15 cellular contexts compared by ENCODE assay signal in the genomic region with DNA sequence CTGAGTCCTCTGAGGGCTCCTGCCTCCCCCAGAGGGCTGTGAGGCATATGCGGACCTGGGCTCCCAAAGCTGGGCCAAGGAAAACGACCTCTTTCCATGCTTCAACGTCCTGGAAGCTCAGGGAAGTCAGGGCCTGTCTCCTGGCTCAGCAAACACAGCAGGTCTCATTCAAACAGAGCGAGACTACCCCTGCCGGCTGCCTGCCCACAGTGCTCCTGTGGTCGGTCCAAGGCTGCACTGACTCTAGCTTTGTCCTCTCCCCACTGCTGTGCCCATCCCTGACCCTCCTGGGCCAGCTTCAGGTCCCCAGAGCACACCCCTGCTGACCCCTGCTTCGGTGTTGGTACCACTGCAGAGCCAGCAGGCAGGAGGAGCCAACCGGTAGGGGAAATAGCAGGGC.
DNase-seq lines count a peak whose midpoint lies in the region; ATAC-seq, FAIRE-seq and TF ChIP-seq lines count a peak whose summit lies in the region.
"Had no signal": no experiment of that assay in that cellular context is flagged by ENCODE, and none has a peak within 500 bp of the region (broad histone marks: within the 10 kb centered on the region; RNA-seq: fewer than 3 reads in every experiment).

No MANE protein-coding gene starts in this region.

- H3K4me1 ChIP-seq in CD4-positive, CD25-positive, alpha-beta regulatory T cell (ENCODE audit: control insufficient read depth, insufficient read depth, low read length, poor library complexity, severe bottlenecking), result peaks cover 17% of the 10 kb centered on the region

- H3K36me3 ChIP-seq in CD4-positive, CD25-positive, alpha-beta regulatory T cell (ENCODE audit: control insufficient read depth, insufficient read depth, low read length), result no peaks in the 10 kb centered on the region
- H3K36me3 ChIP-seq in bronchial epithelial cell (ENCODE audit: control insufficient read depth, insufficient read depth, low read length), result no peaks in the 10 kb centered on the region

- ATAC-seq in CD4-positive, CD25-positive, alpha-beta regulatory T cell (ENCODE audit: low read depth in 2 of 2), result no peak
- ATAC-seq in HG03565 (IDR thresholded peaks at IDR 0.05; ENCODE audit: unreplicated experiment), result no peak

- no peaks in the 10 kb centered on the region for H3K9me3 ChIP-seq in CD4-positive, CD25-positive, alpha-beta regulatory T cell (ENCODE audit: control insufficient read depth in 2 of 2, low read length in 2 of 2)

- peaks cover 5% of the 10 kb centered on the region for H3K27me3 Mint-ChIP-seq in CD4-positive, CD25-positive, alpha-beta regulatory T cell
- H3K27me3 Mint-ChIP-seq in neural crest cell (ENCODE audit: low read depth), result peaks cover 4% of the 10 kb centered on the region

- H3K4me3 ChIP-seq in CD4-positive, CD25-positive, alpha-beta regulatory T cell (ENCODE audit: low read depth, low read length), result no peak overlapping the region
- H3K4me3 ChIP-seq in bronchial epithelial cell (ENCODE audit: low read depth, low read length), result no peak overlapping the region
- H3K4me3 ChIP-seq: GM23248 had no signal

- H3K4me3 Mint-ChIP-seq in CD4-positive, CD25-positive, alpha-beta regulatory T cell, result peak overlapping the region in 1 of 4 donors; percentile 28
- no peak overlapping the region for H3K4me3 Mint-ChIP-seq in neural crest cell
- H3K4me3 Mint-ChIP-seq: B cell, CD14-positive monocyte, IgD-negative memory B cell had no signal

- H3K9me3 Mint-ChIP-seq in CD4-positive, CD25-positive, alpha-beta regulatory T cell, result peaks cover 0 to 2% (median 0%) of the 10 kb centered on the region in 7 donors
- H3K9me3 Mint-ChIP-seq in neural crest cell, result peaks cover 8% of the 10 kb centered on the region

- no peak overlapping the region for H3K27ac ChIP-seq in CD4-positive, CD25-positive, alpha-beta regulatory T cell (ENCODE audit: insufficient read depth, low read length, poor library complexity, severe bottlenecking)
- H3K27ac ChIP-seq: GM23248 had no signal

- peak overlapping the region in 2 of 3 donors; percentile 72 to 77 for H3K27ac Mint-ChIP-seq in CD4-positive, CD25-positive, alpha-beta regulatory T cell
- H3K27ac Mint-ChIP-seq in neural crest cell (ENCODE audit: unreplicated experiment), result peak overlapping the region; percentile 19
- H3K27ac Mint-ChIP-seq: B cell, CD14-positive monocyte, IgD-negative memory B cell had no signal

- peaks cover 2% of the 10 kb centered on the region for H3K27me3 ChIP-seq in CD4-positive, CD25-positive, alpha-beta regulatory T cell (ENCODE audit: control insufficient read depth, insufficient read depth, low read length)
- peaks cover 2% of the 10 kb centered on the region for H3K27me3 ChIP-seq in bronchial epithelial cell (ENCODE audit: control insufficient read depth, insufficient read depth, low read length)

- H3K36me3 Mint-ChIP-seq in CD4-positive, CD25-positive, alpha-beta regulatory T cell, result no peaks in the 10 kb centered on the region
- peaks cover 5% of the 10 kb centered on the region for H3K36me3 Mint-ChIP-seq in neural crest cell (ENCODE audit: low read depth)
- H3K36me3 Mint-ChIP-seq: CD14-positive monocyte, IgD-negative memory B cell had no signal

- peaks cover 7 to 63% (median 17%) of the 10 kb centered on the region in 4 donors for H3K4me1 Mint-ChIP-seq in CD4-positive, CD25-positive, alpha-beta regulatory T cell
- H3K4me1 Mint-ChIP-seq in neural crest cell, result peaks cover 41% of the 10 kb centered on the region
- H3K4me1 Mint-ChIP-seq: B cell, IgD-negative memory B cell had no signal

- no peak for DNase-seq in CD4-positive, CD25-positive, alpha-beta regulatory T cell
- no peak for DNase-seq in bronchial epithelial cell (ENCODE audit: low read depth)
- DNase-seq in neural crest cell (ENCODE audit: low read depth, low spot score), result no peak
- no peak for DNase-seq in iPS-NIHi7 (ENCODE audit: extremely low spot score)
- DNase-seq in NCI-H2107 treated with DMSO at 0.1 percent for 48 hours (lab: John Stamatoyannopoulos, UW; ENCODE audit: unreplicated experiment), result no peak
- DNase-seq in NCI-H2081 (lab: John Stamatoyannopoulos, UW), result no peak
- DNase-seq: DMS53, GF-D8, GM23248, H7 had no signal

- peak; percentile 66 for FAIRE-seq in bronchial epithelial cell (lab: Jason Lieb, UNC)
- FAIRE-seq: A204.1 had no signal

- TF ChIP-seq CTCF in bronchial epithelial cell (IDR thresholded peaks at IDR 0.05; ENCODE audit: insufficient read depth, low read length, severe bottlenecking) (no peak), neural crest cell (conservative IDR thresholded peaks at IDR 0.05) (no peak)
